ENCODE assay signal across 35 cellular contexts in the genomic region with DNA sequence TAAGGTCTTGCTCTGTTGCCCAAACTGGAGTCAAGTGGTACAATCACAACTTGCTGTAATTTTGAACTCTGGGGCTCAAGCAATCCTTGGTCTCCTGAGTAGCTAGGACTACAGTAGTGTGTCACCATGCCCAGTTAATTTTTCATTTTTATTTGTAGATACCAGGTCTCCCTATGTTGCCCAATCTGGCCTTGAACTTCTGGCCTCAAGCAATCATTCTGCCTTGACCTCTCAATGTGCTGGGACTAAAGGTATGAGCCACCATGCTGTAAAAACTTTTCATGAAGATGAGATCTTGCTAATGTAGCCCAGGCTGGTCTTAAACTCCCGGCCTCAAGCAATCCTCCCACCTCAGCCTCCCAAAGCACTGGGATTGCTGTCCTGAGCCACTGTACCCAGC. TPM values are rescaled to one million over a fixed set of nuclear protein-coding genes. Genes with fewer than 3 reads are reported as not detected.
A peak's percentile ranks its signal among the peaks of the same experiment; 100 is the strongest.
DNase-seq lines count a peak whose midpoint lies in the region; ATAC-seq, FAIRE-seq and TF ChIP-seq lines count a peak whose summit lies in the region.
"Had no signal": no experiment of that assay in that cellular context is flagged by ENCODE, and none has a peak within 500 bp of the region (broad histone marks: within the 10 kb centered on the region; RNA-seq: fewer than 3 reads in every experiment).

No MANE protein-coding gene starts in this region.

- H4K20me1 ChIP-seq in HepG2 (ENCODE audit: insufficient read depth, low read length) = no peaks in the 10 kb centered on the region
- H4K20me1 ChIP-seq: BLaER1; BLaER1 treated with 17β-estradiol and CSF1 and Interleukin-3, amounts not matched to agents 10 nM and 100 nM had no signal

- CTCF ChIA-PET in activated CD4-positive, alpha-beta memory T cell treated with anti-CD3 and anti-CD28 coated beads for 36 hours (lab: Charles Lee) = no interaction called here
- CTCF ChIA-PET in activated CD4-positive, alpha-beta memory T cell treated with anti-CD3 and anti-CD28 coated beads, Interleukin-2, amount 10 ng/mL, durations not matched to agents 7 days and 5 days (lab: Charles Lee) = no interaction called here
- CTCF ChIA-PET in HepG2 (lab: Yijun Ruan, JAX; ENCODE audit: low intra/inter-chr PET ratio, low total read pairs) (no interaction called here), Panc1 (lab: Charles Lee) (no interaction called here)

- ATAC-seq in HepG2 = no peak
- ATAC-seq in right lobe of liver = no peak
- ATAC-seq in Panc1 = no peak
- ATAC-seq: A549; CD8-positive, alpha-beta T cell had no signal

- BruUV-seq in HepG2 (replicated peaks; lab: Mats Ljungman, UMichigan) (no TSS peak), Panc1 (replicated peaks; lab: Mats Ljungman, UMichigan) (no TSS peak)

- H3K9ac ChIP-seq in HepG2 (ENCODE audit: insufficient read depth, low read depth, low read length) = no peak overlapping the region
- H3K9ac ChIP-seq: BLaER1; BLaER1 treated with 17β-estradiol and CSF1 and Interleukin-3, amounts not matched to agents 10 nM and 100 nM had no signal

- H3K9me3 Mint-ChIP-seq in activated CD4-positive, alpha-beta memory T cell treated with anti-CD3 and anti-CD28 coated beads for 36 hours = peaks cover 9% of the 10 kb centered on the region
- H3K9me3 Mint-ChIP-seq in activated CD4-positive, alpha-beta memory T cell treated with anti-CD3 and anti-CD28 coated beads, Interleukin-2, amount 10 ng/mL, durations not matched to agents 7 days and 5 days = peaks cover 2% of the 10 kb centered on the region
- no peaks in the 10 kb centered on the region for H3K9me3 Mint-ChIP-seq in osteocyte (ENCODE audit: unreplicated experiment)
- H3K9me3 Mint-ChIP-seq: CD4-positive, alpha-beta T cell; CD8-positive, alpha-beta T cell had no signal

- H3K27me3 ChIP-seq in HepG2 (ENCODE audit: control insufficient read depth in 1 of 2, insufficient read depth in 2 of 2, low read length in 2 of 2) = peaks cover 0 to 8% of the 10 kb centered on the region in 2 experiments; a peak in 1 of 5 replicates
- H3K27me3 ChIP-seq in right lobe of liver = no peaks in the 10 kb centered on the region
- H3K27me3 ChIP-seq in Panc1 (ENCODE audit: control insufficient read depth, insufficient read depth, low read length) = no peaks in the 10 kb centered on the region
- H3K27me3 ChIP-seq: BLaER1; BLaER1 treated with 17β-estradiol and CSF1 and Interleukin-3, amounts not matched to agents 10 nM and 100 nM had no signal

- TF ChIP-seq EP300 in HepG2 (IDR thresholded peaks at IDR 0.05; ENCODE audit: low read depth in 2 of 2, low read length in 2 of 2) (no peak), HepG2 (CRISPR knock-in tag; IDR thresholded peaks at IDR 0.05; ENCODE audit: borderline replicate concordance) (no peak)

- 0% methylated on average over 1 of the region's 1 CpG for WGBS in HepG2 (ENCODE audit: low lambda C conversion rate)
- WGBS in right lobe of liver (ENCODE audit: insufficient coverage, low coverage, low lambda C conversion rate, missing lambda C conversion rate) = no CpG with 5 or more reads among the region's 1 CpG

- H3K9me3 ChIP-seq in HepG2 (ENCODE audit: low read length) = peaks cover 4% of the 10 kb centered on the region; the same call in 1 of the 2 replicates
- H3K9me3 ChIP-seq in right lobe of liver = peaks cover 0 to 2% (median 0%) of the 10 kb centered on the region in 4 donors
- no peaks in the 10 kb centered on the region for H3K9me3 ChIP-seq in Panc1 (ENCODE audit: control insufficient read depth, insufficient read depth, low read depth, low read length)
- H3K9me3 ChIP-seq: A549, BE2C, Caco-2 had no signal

- in situ Hi-C loops in HepG2 (cut with HindIII; ENCODE audit: extremely low pct_ligation_motif_present, low pct_unique_long_range_greater_than_20kb) (no loop called here), Panc1 (cut with HindIII; ENCODE audit: low pct_unique_long_range_greater_than_20kb, low sequenced_read_pairs) (no loop called here)

- TF ChIP-seq POLR2A in HepG2 (IDR thresholded peaks at IDR 0.05; ENCODE audit: insufficient read depth in 1 of 2, low read depth in 2 of 2, low read length in 2 of 2) (no peak), right lobe of liver (IDR thresholded peaks at IDR 0.05) (no peak)

- DNase-seq in activated CD4-positive, alpha-beta memory T cell treated with anti-CD3 and anti-CD28 coated beads for 36 hours = no peak
- no peak for DNase-seq in activated CD4-positive, alpha-beta memory T cell treated with anti-CD3 and anti-CD28 coated beads, Interleukin-2, amount 10 ng/mL, durations not matched to agents 7 days and 5 days
- DNase-seq in HepG2 (ENCODE audit: low spot score) (peak; percentile 36), right lobe of liver (no peak), Panc1 (ENCODE audit: low read depth, low spot score) (no peak), osteocyte (ENCODE audit: extremely low spot score, unreplicated experiment) (peak; percentile 19), AML-193 (lab: John Stamatoyannopoulos, UW) (no peak), H4 (ENCODE audit: low spot score) (no peak)
- DNase-seq: 8988T; ACHN; BE2C; C1 segment of cervical spinal cord; Caco-2; Calu3; CD4-positive, alpha-beta memory T cell; CD4-positive, alpha-beta T cell; CD4-positive, CD25-positive, alpha-beta regulatory T cell; CD8-positive, alpha-beta memory T cell; CD8-positive, alpha-beta T cell; COR-L47; DMS 273 treated with DMSO at 0.1 percent for 48 hours; DMS153; DMS53; DMS79; DMS79 treated with DMSO at 0.1 percent for 48 hours; DND-41; EL had no signal

- intact Hi-C loops in activated CD4-positive, alpha-beta memory T cell treated with anti-CD3 and anti-CD28 coated beads for 36 hours (cut with micrococcal nuclease) = no loop called here
- intact Hi-C loops in HepG2 (cut with micrococcal nuclease; ENCODE audit: unreplicated experiment) (no loop called here), right lobe of liver (cut with DNase I) (no loop called here), Panc1 (cut with micrococcal nuclease; ENCODE audit: unreplicated experiment) (no loop called here)

- peaks cover 12% of the 10 kb centered on the region for H3K4me1 ChIP-seq in HepG2 (ENCODE audit: insufficient read depth, low read length)
- H3K4me1 ChIP-seq in right lobe of liver = no peaks in the 10 kb centered on the region
- H3K4me1 ChIP-seq in Panc1 (ENCODE audit: control insufficient read depth, insufficient read depth, low read length) = peaks cover 5% of the 10 kb centered on the region; the same call in 1 of the 2 replicates
- H3K4me1 ChIP-seq: BE2C; BLaER1; BLaER1 treated with 17β-estradiol and CSF1 and Interleukin-3, amounts not matched to agents 10 nM and 100 nM; Caco-2 had no signal

- no peak for TF ChIP-seq CTCF in HepG2 (CRISPR knock-in tag; IDR thresholded peaks at IDR 0.05)
- TF ChIP-seq CTCF in right lobe of liver (IDR thresholded peaks at IDR 0.05) = no peak
- no peak for TF ChIP-seq CTCF in Panc1 (IDR thresholded peaks at IDR 0.05)
- no peak for TF ChIP-seq CTCF in osteocyte (IDR thresholded peaks at IDR 0.05)

- H3K79me2 ChIP-seq in HepG2 (ENCODE audit: insufficient read depth, low read length) = no peaks in the 10 kb centered on the region

- H3K36me3 Mint-ChIP-seq in activated CD4-positive, alpha-beta memory T cell treated with anti-CD3 and anti-CD28 coated beads for 36 hours = no peaks in the 10 kb centered on the region
- peaks cover 3% of the 10 kb centered on the region for H3K36me3 Mint-ChIP-seq in activated CD4-positive, alpha-beta memory T cell treated with anti-CD3 and anti-CD28 coated beads, Interleukin-2, amount 10 ng/mL, durations not matched to agents 7 days and 5 days (ENCODE audit: low read depth)
- peaks cover 2% of the 10 kb centered on the region for H3K36me3 Mint-ChIP-seq in osteocyte (ENCODE audit: unreplicated experiment)
- H3K36me3 Mint-ChIP-seq: CD14-positive monocyte had no signal

- no peak for TF ChIP-seq RAD21 in HepG2 (CRISPR knock-in tag; IDR thresholded peaks at IDR 0.05)

- H3K4me3 ChIP-seq in HepG2 (replicated peaks in 1 of 3; ENCODE audit: insufficient read depth in 1 of 3, low read depth in 2 of 3, low read length in 3 of 3) (no peak overlapping the region), right lobe of liver (no peak overlapping the region), Panc1 (ENCODE audit: low read depth in 2 of 2, low read length in 2 of 2) (no peak overlapping the region)
- H3K4me3 ChIP-seq: A549; BLaER1; BLaER1 treated with 17β-estradiol and CSF1 and Interleukin-3, amounts not matched to agents 10 nM and 100 nM had no signal

- H3K4me3 Mint-ChIP-seq in activated CD4-positive, alpha-beta memory T cell treated with anti-CD3 and anti-CD28 coated beads for 36 hours = no peak overlapping the region
- no peak overlapping the region for H3K4me3 Mint-ChIP-seq in activated CD4-positive, alpha-beta memory T cell treated with anti-CD3 and anti-CD28 coated beads, Interleukin-2, amount 10 ng/mL, durations not matched to agents 7 days and 5 days
- no peak overlapping the region for H3K4me3 Mint-ChIP-seq in osteocyte (ENCODE audit: unreplicated experiment)
- H3K4me3 Mint-ChIP-seq: B cell; CD14-positive monocyte; CD4-positive, alpha-beta memory T cell; CD4-positive, alpha-beta T cell; CD4-positive, CD25-positive, alpha-beta regulatory T cell; CD8-positive, alpha-beta memory T cell; CD8-positive, alpha-beta T cell had no signal

- POLR2A ChIA-PET in activated CD4-positive, alpha-beta memory T cell treated with anti-CD3 and anti-CD28 coated beads for 36 hours (lab: Charles Lee) = no interaction called here
- POLR2A ChIA-PET in activated CD4-positive, alpha-beta memory T cell treated with anti-CD3 and anti-CD28 coated beads, Interleukin-2, amount 10 ng/mL, durations not matched to agents 7 days and 5 days (lab: Charles Lee) = no interaction called here
- POLR2A ChIA-PET in HepG2 (lab: Yijun Ruan, JAX) (no interaction called here), Panc1 (lab: Charles Lee) (no interaction called here)

- H3K36me3 ChIP-seq in HepG2 (replicated peaks in 1 of 2; ENCODE audit: control insufficient read depth in 1 of 2, insufficient read depth in 2 of 2, low read length in 2 of 2) = no peaks in the 10 kb centered on the region
- H3K36me3 ChIP-seq in right lobe of liver = no peaks in the 10 kb centered on the region
- H3K36me3 ChIP-seq in Panc1 (ENCODE audit: control insufficient read depth, insufficient read depth, low read length) = no peaks in the 10 kb centered on the region
- H3K36me3 ChIP-seq: BE2C; BLaER1; BLaER1 treated with 17β-estradiol and CSF1 and Interleukin-3, amounts not matched to agents 10 nM and 100 nM had no signal

- H3K4me2 ChIP-seq in HepG2 (ENCODE audit: low read depth, low read length) = no peak overlapping the region
- H3K4me2 ChIP-seq: BLaER1; BLaER1 treated with 17β-estradiol and CSF1 and Interleukin-3, amounts not matched to agents 10 nM and 100 nM had no signal

- FAIRE-seq in HepG2 (lab: Jason Lieb, UNC) = no peak
- FAIRE-seq: A549, D721Med had no signal

- H3K27me3 Mint-ChIP-seq in activated CD4-positive, alpha-beta memory T cell treated with anti-CD3 and anti-CD28 coated beads for 36 hours = peaks cover 4% of the 10 kb centered on the region
- H3K27me3 Mint-ChIP-seq in activated CD4-positive, alpha-beta memory T cell treated with anti-CD3 and anti-CD28 coated beads, Interleukin-2, amount 10 ng/mL, durations not matched to agents 7 days and 5 days = peaks cover 21% of the 10 kb centered on the region
- peaks cover 39% of the 10 kb centered on the region for H3K27me3 Mint-ChIP-seq in osteocyte (ENCODE audit: unreplicated experiment)
- H3K27me3 Mint-ChIP-seq: CD4-positive, alpha-beta T cell had no signal

- peak overlapping the region; percentile 18 for H3K27ac Mint-ChIP-seq in activated CD4-positive, alpha-beta memory T cell treated with anti-CD3 and anti-CD28 coated beads for 36 hours
- H3K27ac Mint-ChIP-seq in activated CD4-positive, alpha-beta memory T cell treated with anti-CD3 and anti-CD28 coated beads, Interleukin-2, amount 10 ng/mL, durations not matched to agents 7 days and 5 days = no peak overlapping the region
- no peak overlapping the region for H3K27ac Mint-ChIP-seq in osteocyte (ENCODE audit: unreplicated experiment)
- H3K27ac Mint-ChIP-seq: B cell; CD14-positive monocyte; CD4-positive, alpha-beta memory T cell; CD4-positive, alpha-beta T cell; CD4-positive, CD25-positive, alpha-beta regulatory T cell; CD8-positive, alpha-beta memory T cell; CD8-positive, alpha-beta T cell had no signal

- H3K4me1 Mint-ChIP-seq in activated CD4-positive, alpha-beta memory T cell treated with anti-CD3 and anti-CD28 coated beads for 36 hours (ENCODE audit: low read depth) = no peaks in the 10 kb centered on the region
- peaks cover 3% of the 10 kb centered on the region for H3K4me1 Mint-ChIP-seq in activated CD4-positive, alpha-beta memory T cell treated with anti-CD3 and anti-CD28 coated beads, Interleukin-2, amount 10 ng/mL, durations not matched to agents 7 days and 5 days
- H3K4me1 Mint-ChIP-seq in osteocyte (ENCODE audit: unreplicated experiment) = peaks cover 2% of the 10 kb centered on the region
- H3K4me1 Mint-ChIP-seq: CD14-positive monocyte; CD4-positive, alpha-beta memory T cell; CD8-positive, alpha-beta memory T cell had no signal

- no peak overlapping the region for H3K27ac ChIP-seq in HepG2 (ENCODE audit: extremely low read length, insufficient read depth, low read length)
- H3K27ac ChIP-seq in right lobe of liver = no peak overlapping the region
- H3K27ac ChIP-seq in Panc1 (ENCODE audit: low read length) = peak overlapping the region; percentile 77
- H3K27ac ChIP-seq: 22Rv1; BLaER1; BLaER1 treated with 17β-estradiol and CSF1 and Interleukin-3, amounts not matched to agents 10 nM and 100 nM; C4-2B had no signal

- H2AFZ ChIP-seq in HepG2 (ENCODE audit: low read length) = no peak overlapping the region

RNA-seq across cellular contexts. Expression of a gene that starts 15.1 kb away (rescaled TPM):
- 10 to 100 TPM; 19.2 to 23.2 TPM for total RNA-seq in activated CD4-positive, alpha-beta memory T cell treated with anti-CD3 and anti-CD28 coated beads for 36 hours
- total RNA-seq in activated CD4-positive, alpha-beta memory T cell treated with anti-CD3 and anti-CD28 coated beads, Interleukin-2, amount 10 ng/mL, durations not matched to agents 7 days and 5 days = 10 to 100 TPM; 28.1 to 28.8 TPM
- 9.0 and 15.1 TPM in 2 replicates for total RNA-seq in HepG2 (2016; rRNA removed; fragmentation: Illumina TruSeq; extraction: Trizol)
- 17.0 and 21.0 TPM in 2 replicates for total RNA-seq in HepG2 (2016; cell fraction: cytosol; rRNA removed; fragmentation: Illumina TruSeq; extraction: Trizol; ENCODE audit: low read depth)
- 9.7 and 14.9 TPM in 2 replicates for total RNA-seq in HepG2 (2016; cell fraction: insoluble cytoplasmic fraction; rRNA removed; fragmentation: Illumina TruSeq; extraction: Trizol)
- total RNA-seq in HepG2 (2016; cell fraction: membrane; rRNA removed; fragmentation: Illumina TruSeq; extraction: Trizol) = 8.3 and 10.4 TPM in 2 replicates
- total RNA-seq in HepG2 (2016; cell fraction: nucleus; rRNA removed; fragmentation: Illumina TruSeq; extraction: Trizol) = 35.8 and 41.5 TPM in 2 replicates
- 7.4 and 9.2 TPM in 2 replicates for polyA plus RNA-seq in HepG2 (2011; rRNA removed)
- polyA plus RNA-seq in HepG2 (2011; cell fraction: cytosol; rRNA removed) = 1.7 and 2.8 TPM in 2 replicates
- polyA plus RNA-seq in HepG2 (2011; cell fraction: nucleus; rRNA removed) = 14.8 and 14.9 TPM in 2 replicates
- 8.2 and 11.9 TPM in 2 replicates for polyA plus RNA-seq in HepG2 (2012)
- 0.86 and 1.3 TPM in 2 replicates for polyA plus RNA-seq in HepG2 (2016; cell fraction: cytosol; fragmentation: Illumina TruSeq; extraction: Trizol; ENCODE audit: low read depth)
- polyA plus RNA-seq in HepG2 (2016; cell fraction: insoluble cytoplasmic fraction; fragmentation: Illumina TruSeq; extraction: Trizol; ENCODE audit: low read depth) = 11.0 and 11.2 TPM in 2 replicates
- 2.6 and 2.9 TPM in 2 replicates for polyA plus RNA-seq in HepG2 (2016; cell fraction: membrane; fragmentation: Illumina TruSeq; extraction: Trizol; ENCODE audit: low read depth)
- polyA plus RNA-seq in HepG2 (2016; cell fraction: nucleus; fragmentation: Illumina TruSeq; extraction: Trizol; ENCODE audit: insufficient read depth, low read depth) = 84.9 and 85.2 TPM in 2 replicates
- 3.2 and 4.4 TPM in 2 replicates for polyA minus RNA-seq in HepG2 (2011; rRNA and poly(A)+ RNA removed; ENCODE audit: low replicate concordance)
- polyA minus RNA-seq in HepG2 (2011; cell fraction: cytosol; rRNA and poly(A)+ RNA removed) = 3.8 and 5.1 TPM in 2 replicates
- 39.9 and 44.6 TPM in 2 replicates for polyA minus RNA-seq in HepG2 (2011; cell fraction: nucleus; rRNA and poly(A)+ RNA removed)
- 1 to 10 TPM; 5.0 to 9.9 (median 7.6) TPM for total RNA-seq in right lobe of liver
- 24.2 TPM for total RNA-seq in Panc1 (2021; ENCODE audit: unreplicated experiment)
- polyA plus RNA-seq in Panc1 (2012; ENCODE audit: insufficient read length) = 6.8 TPM
- total RNA-seq in osteocyte = 15.7 and 22.8 TPM in 2 replicates
- 6.6 and 6.8 TPM in 2 replicates for total RNA-seq in H4 (2014; rRNA removed; shearing (Covaris generic))

RNA-seq across cellular contexts. Expression of a gene that starts 32.6 kb away (rescaled TPM):
- total RNA-seq in activated CD4-positive, alpha-beta memory T cell treated with anti-CD3 and anti-CD28 coated beads for 36 hours = 10 to 100 TPM; 16.2 to 21.5 TPM
- total RNA-seq in activated CD4-positive, alpha-beta memory T cell treated with anti-CD3 and anti-CD28 coated beads, Interleukin-2, amount 10 ng/mL, durations not matched to agents 7 days and 5 days = 10 to 100 TPM; 17.9 to 20.0 TPM
- total RNA-seq in HepG2 (2016; rRNA removed; fragmentation: Illumina TruSeq; extraction: Trizol) (24.0 and 27.2 TPM in 2 replicates), right lobe of liver (10 to 100 TPM in 1 of 6 experiments, 1 to 10 TPM in 5; 6.0 to 10.5 (median 7.4) TPM), Panc1 (2021; ENCODE audit: unreplicated experiment) (13.7 TPM), osteocyte (9.8 and 12.9 TPM in 2 replicates)
- total RNA-seq in HepG2 (2016; cell fraction: cytosol; rRNA removed; fragmentation: Illumina TruSeq; extraction: Trizol; ENCODE audit: low read depth) = 65.9 and 67.0 TPM in 2 replicates
- total RNA-seq in HepG2 (2016; cell fraction: insoluble cytoplasmic fraction; rRNA removed; fragmentation: Illumina TruSeq; extraction: Trizol) = 20.8 and 25.3 TPM in 2 replicates
- total RNA-seq in HepG2 (2016; cell fraction: membrane; rRNA removed; fragmentation: Illumina TruSeq; extraction: Trizol) = 32.7 and 35.9 TPM in 2 replicates
- total RNA-seq in HepG2 (2016; cell fraction: nucleus; rRNA removed; fragmentation: Illumina TruSeq; extraction: Trizol) = 26.3 and 27.0 TPM in 2 replicates
- 21.3 and 21.6 TPM in 2 replicates for polyA plus RNA-seq in HepG2 (2011; rRNA removed)
- polyA plus RNA-seq in HepG2 (2011; cell fraction: cytosol; rRNA removed) = 6.3 and 8.4 TPM in 2 replicates
- 33.1 and 41.3 TPM in 2 replicates for polyA plus RNA-seq in HepG2 (2011; cell fraction: nucleus; rRNA removed)
- 14.6 and 19.6 TPM in 2 replicates for polyA plus RNA-seq in HepG2 (2012)
- 3.1 and 4.1 TPM in 2 replicates for polyA plus RNA-seq in HepG2 (2016; cell fraction: cytosol; fragmentation: Illumina TruSeq; extraction: Trizol; ENCODE audit: low read depth)
- 17.9 and 21.1 TPM in 2 replicates for polyA plus RNA-seq in HepG2 (2016; cell fraction: insoluble cytoplasmic fraction; fragmentation: Illumina TruSeq; extraction: Trizol; ENCODE audit: low read depth)
- 6.1 and 6.9 TPM in 2 replicates for polyA plus RNA-seq in HepG2 (2016; cell fraction: membrane; fragmentation: Illumina TruSeq; extraction: Trizol; ENCODE audit: low read depth)
- polyA plus RNA-seq in HepG2 (2016; cell fraction: nucleus; fragmentation: Illumina TruSeq; extraction: Trizol; ENCODE audit: insufficient read depth, low read depth) = 60.6 and 67.9 TPM in 2 replicates
- polyA minus RNA-seq in HepG2 (2011; rRNA and poly(A)+ RNA removed; ENCODE audit: low replicate concordance) = 9.1 and 12.0 TPM in 2 replicates
- polyA minus RNA-seq in HepG2 (2011; cell fraction: cytosol; rRNA and poly(A)+ RNA removed) = 10.0 and 14.5 TPM in 2 replicates
- polyA minus RNA-seq in HepG2 (2011; cell fraction: nucleus; rRNA and poly(A)+ RNA removed) = 39.0 and 40.4 TPM in 2 replicates
- 6.1 TPM for polyA plus RNA-seq in Panc1 (2012; ENCODE audit: insufficient read length)
- total RNA-seq in H4 (2014; rRNA removed; shearing (Covaris generic)) = 4.4 and 9.1 TPM in 2 replicates

Comparison
In these comparisons a context has a peak if more than half of its experiments do, and no peak if none do; other contexts are left out.
1. DNase-seq: peak in HepG2 (single experiment) and osteocyte (single experiment); none in activated CD4-positive, alpha-beta memory T cell treated with anti-CD3 and anti-CD28 coated beads for 36 hours (single experiment), activated CD4-positive, alpha-beta memory T cell treated with anti-CD3 and anti-CD28 coated beads, Interleukin-2, amount 10 ng/mL, durations not matched to agents 7 days and 5 days (single experiment), right lobe of liver (0 of 3), Panc1 (single experiment), AML-193 (0 of 2) and H4 (single experiment).